ENCODE assay signal across 9 cellular contexts in genomic region chr11:62730076-62730475, GRCh38. TPM values are rescaled to one million over a fixed set of nuclear protein-coding genes. Genes with fewer than 3 reads are reported as not detected.
DNase-seq lines count a peak whose midpoint lies in the region; ATAC-seq, FAIRE-seq and TF ChIP-seq lines count a peak whose summit lies in the region.
"Not testable (repeated sequence)": the region's sequence is repeated elsewhere in the genome, so short reads cannot be mapped to it uniquely, and the experiment has no call there.
"Had no signal": no experiment of that assay in that cellular context is flagged by ENCODE, and none has a peak within 500 bp of the region (broad histone marks: within the 10 kb centered on the region; RNA-seq: fewer than 3 reads in every experiment).

No MANE protein-coding gene starts in this region.

- H3K36me3 ChIP-seq in SU-DHL-6 (ENCODE audit: low read length); astrocyte (ENCODE audit: insufficient read depth, low read length); neural cell (ENCODE audit: insufficient read depth, low read length): not testable (repeated sequence)
- H3K36me3 ChIP-seq in thoracic aorta = peaks cover 10% of the 10 kb centered on the region

- H3K4me1 Mint-ChIP-seq in astrocyte (ENCODE audit: low read depth, unreplicated experiment) = not testable (repeated sequence)

- H3K9me3 Mint-ChIP-seq in astrocyte (ENCODE audit: unreplicated experiment) = not testable (repeated sequence)

- FAIRE-seq in astrocyte (lab: Jason Lieb, UNC) = not testable (repeated sequence)

- DNase-seq in astrocyte (ENCODE audit: low read depth); fibroblast of pulmonary artery (ENCODE audit: low read depth); thoracic aorta (ENCODE audit: low spot score): not testable (repeated sequence)

- H3K4me3 Mint-ChIP-seq in astrocyte (ENCODE audit: unreplicated experiment) = peak overlapping the region; percentile 93

- TF ChIP-seq CTCF in GM12875 (IDR thresholded peaks at IDR 0.05; ENCODE audit: borderline replicate concordance, insufficient read depth, low read depth, low read length); SU-DHL-6 (IDR thresholded peaks at IDR 0.05; ENCODE audit: insufficient read depth, low read length, poor library complexity, severe bottlenecking); astrocyte (IDR thresholded peaks at IDR 0.05; ENCODE audit: insufficient read depth, low read depth, low read length); fibroblast of pulmonary artery (IDR thresholded peaks at IDR 0.05; ENCODE audit: low read length, missing control alignments); neural cell (IDR thresholded peaks at IDR 0.05; ENCODE audit: poor library complexity, severe bottlenecking); thoracic aorta (IDR thresholded peaks at IDR 0.05): not testable (repeated sequence)

- H2AFZ ChIP-seq in SU-DHL-6 (ENCODE audit: low read depth, low read length, severe bottlenecking); astrocyte (ENCODE audit: low read depth, low read length); neural cell (ENCODE audit: low read depth, low read length): not testable (repeated sequence)

- H3K27me3 ChIP-seq in SU-DHL-6 (ENCODE audit: low read length); astrocyte (ENCODE audit: insufficient read depth, low read length); neural cell (ENCODE audit: insufficient read depth, low read depth, low read length); thoracic aorta (replicated peaks; ENCODE audit: insufficient read depth): not testable (repeated sequence)

- H3K9ac ChIP-seq in SU-DHL-6 (ENCODE audit: low read length) (peak overlapping the region; percentile 82), astrocyte (ENCODE audit: low read length) (peak overlapping the region; percentile 93), neural cell (ENCODE audit: low read length) (peak overlapping the region; percentile 75)

- TF ChIP-seq RAD21 in neural cell (conservative IDR thresholded peaks at IDR 0.05) = not testable (repeated sequence)

- peak overlapping the region; percentile 98 for H3K4me3 ChIP-seq in GM12875 (ENCODE audit: low read depth, low read length)
- H3K4me3 ChIP-seq in SU-DHL-6 (ENCODE audit: insufficient read depth, low read length, poor library complexity, severe bottlenecking) = peak overlapping the region; percentile 74
- H3K4me3 ChIP-seq in astrocyte (ENCODE audit: insufficient read depth, low read depth, low read length) = peak overlapping the region; percentile 90
- H3K4me3 ChIP-seq in fibroblast of pulmonary artery (replicated peaks; ENCODE audit: low read depth, low read length) = peak overlapping the region; percentile 71
- H3K4me3 ChIP-seq in neural cell (ENCODE audit: low read length) = peak overlapping the region; percentile 83
- H3K4me3 ChIP-seq in thoracic aorta = peak overlapping the region; percentile 97

- H3F3A ChIP-seq in SU-DHL-6 (ENCODE audit: insufficient read depth) = peaks cover 16% of the 10 kb centered on the region
- not testable (repeated sequence) for H3F3A ChIP-seq in neural cell (ENCODE audit: insufficient read depth, low read length, poor library complexity, severe bottlenecking)

- H3K27ac ChIP-seq in SU-DHL-6 (ENCODE audit: low read depth, low read length); astrocyte (ENCODE audit: low read depth, low read length); neural cell (ENCODE audit: low read length): not testable (repeated sequence)
- peak overlapping the region in 1 of 2 donors; percentile 10 for H3K27ac ChIP-seq in thoracic aorta

- not testable (repeated sequence) for H3K4me1 ChIP-seq in astrocyte (ENCODE audit: insufficient read depth, low read length)
- H3K4me1 ChIP-seq in thoracic aorta (ENCODE audit: control insufficient read depth in 1 of 2, low read depth in 2 of 2) = peaks cover 19 to 37% of the 10 kb centered on the region in 2 donors

- H3K4me2 ChIP-seq in SU-DHL-6 (ENCODE audit: low read depth, low read length, poor library complexity, severe bottlenecking) = peak overlapping the region; percentile 80
- peak overlapping the region; percentile 98 for H3K4me2 ChIP-seq in astrocyte (ENCODE audit: low read length)
- peak overlapping the region; percentile 32 for H3K4me2 ChIP-seq in neural cell (ENCODE audit: low read length)

- not testable (repeated sequence) for H3K27me3 Mint-ChIP-seq in astrocyte (ENCODE audit: low read depth, unreplicated experiment)

- not testable (repeated sequence) for ATAC-seq in thoracic aorta (ENCODE audit: insufficient number of reproducible peaks, low FRiP score, low read depth)

- not testable (repeated sequence) for TF ChIP-seq EP300 in neural cell (conservative IDR thresholded peaks at IDR 0.05; ENCODE audit: poor library complexity, severe bottlenecking)

- not testable (repeated sequence) for H3K9me3 ChIP-seq in SU-DHL-6 (ENCODE audit: insufficient read depth, low read length); astrocyte (ENCODE audit: insufficient read depth, low read depth, low read length); neural cell (ENCODE audit: low read length); thoracic aorta

- not testable (repeated sequence) for H3K9me2 ChIP-seq in SU-DHL-6 (replicated peaks; ENCODE audit: insufficient read depth, low read length); neural cell (ENCODE audit: insufficient read depth, low read length)

- not testable (repeated sequence) for H3K27ac Mint-ChIP-seq in astrocyte (ENCODE audit: unreplicated experiment)

- not testable (repeated sequence) for H3K36me3 Mint-ChIP-seq in astrocyte (ENCODE audit: low read depth, unreplicated experiment)

- peaks cover 47% of the 10 kb centered on the region for H3K79me2 ChIP-seq in SU-DHL-6 (ENCODE audit: insufficient read depth, low read length)
- H3K79me2 ChIP-seq in astrocyte (ENCODE audit: insufficient read depth, low read length) = peaks cover 75% of the 10 kb centered on the region
- peaks cover 25% of the 10 kb centered on the region for H3K79me2 ChIP-seq in neural cell (replicated peaks; ENCODE audit: insufficient read depth, low read length)

- peaks cover 11% of the 10 kb centered on the region; the same call in 1 of the 2 replicates for H4K20me1 ChIP-seq in SU-DHL-6 (ENCODE audit: low read depth, low read length)
- peaks cover 35% of the 10 kb centered on the region for H4K20me1 ChIP-seq in astrocyte (ENCODE audit: insufficient read depth, low read length)
- H4K20me1 ChIP-seq in neural cell (ENCODE audit: insufficient read depth) = not testable (repeated sequence)

RNA-seq across cellular contexts. Expression of gene TTC9C, which starts 1.8 kb away (rescaled TPM):
- 51.9 and 60.8 TPM in 2 replicates for total RNA-seq in astrocyte
- 48.6 and 55.2 TPM in 2 replicates for polyA plus RNA-seq in neural cell
- polyA minus RNA-seq in neural cell = 40.4 and 50.6 TPM in 2 replicates
- total RNA-seq in thoracic aorta = 10 to 100 TPM in 1 of 2 donors, 1 to 10 TPM in 1; 9.1 to 14.5 TPM

RNA-seq across cellular contexts. Expression of gene HNRNPUL2, which starts 2.8 kb away (rescaled TPM):
- total RNA-seq in astrocyte (39.9 and 40.0 TPM in 2 replicates), thoracic aorta (10 to 100 TPM; 21.3 to 41.8 TPM)
- 27.5 and 29.3 TPM in 2 replicates for polyA plus RNA-seq in neural cell
- polyA minus RNA-seq in neural cell = 38.5 and 40.9 TPM in 2 replicates

RNA-seq across cellular contexts. Expression of gene GNG3, which starts 22.6 kb away (rescaled TPM):
- total RNA-seq in astrocyte (0.46 TPM in 1 of 2 replicates, not detected in the other), thoracic aorta (not detected)
- polyA plus RNA-seq in neural cell = 120 and 121 TPM in 2 replicates
- polyA minus RNA-seq in neural cell = 49.0 and 52.3 TPM in 2 replicates
- total RNA-seq: bronchial epithelial cell, glomerular endothelial cell, lower leg skin had no signal

RNA-seq across cellular contexts. Expression of gene BSCL2, which starts 22.9 kb away (rescaled TPM):
- total RNA-seq in astrocyte = 51.1 and 55.0 TPM in 2 replicates
- polyA plus RNA-seq in neural cell = 304 and 305 TPM in 2 replicates
- 170 and 176 TPM in 2 replicates for polyA minus RNA-seq in neural cell
- total RNA-seq in thoracic aorta = 10 to 100 TPM; 14.0 to 50.9 TPM

RNA-seq across cellular contexts. Expression of gene ZBTB3, which starts 23.9 kb away (rescaled TPM):
- total RNA-seq in astrocyte (11.0 and 11.2 TPM in 2 replicates), thoracic aorta (1 to 10 TPM; 6.2 to 7.6 TPM)
- polyA plus RNA-seq in neural cell = 8.5 and 20.9 TPM in 2 replicates
- polyA minus RNA-seq in neural cell = 13.1 and 28.5 TPM in 2 replicates

Comparison
In these comparisons a context has a peak if more than half of its experiments do, and no peak if none do; other contexts are left out.
1. H3K4me2 ChIP-seq: peak in every context shown above with its lines; median percentile 98 in astrocyte; 80 in SU-DHL-6; 32 in neural cell.